In the genomic region with DNA sequence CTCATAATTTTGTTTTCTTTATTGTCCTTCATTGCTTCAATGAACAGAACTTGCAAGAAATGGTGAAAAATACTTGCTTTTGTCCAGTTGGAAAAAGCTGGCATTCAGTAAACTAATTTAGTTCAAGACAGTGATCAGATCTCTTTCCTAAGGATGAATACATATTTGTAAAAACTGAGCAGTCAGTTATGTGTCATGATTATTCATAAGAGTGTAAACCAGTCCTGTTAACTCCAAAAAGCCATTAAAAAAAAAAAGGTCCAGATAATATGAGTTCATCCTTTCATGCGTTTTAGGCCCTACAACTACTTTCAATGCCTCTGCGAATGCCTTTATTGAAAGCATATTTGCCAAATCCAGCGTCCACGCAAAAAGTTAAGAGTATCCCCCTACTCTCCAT, we compare ENCODE assay signal across 8 cellular contexts. TPM values are rescaled to one million over a fixed set of nuclear protein-coding genes. Genes with fewer than 3 reads are reported as not detected.
DNase-seq lines count a peak whose midpoint lies in the region; ATAC-seq and TF ChIP-seq lines count a peak whose summit lies in the region.

No MANE protein-coding gene starts in this region.

- H3K36me3 ChIP-seq in lung (ENCODE audit: control insufficient read depth in 2 of 2, insufficient read depth in 2 of 2, low read length in 2 of 2) = peaks cover 2 to 6% of the 10 kb centered on the region in 2 donors

- H3K27me3 ChIP-seq in AG04450 (ENCODE audit: control insufficient read depth, insufficient read depth, low read length) (no peaks in the 10 kb centered on the region), lung (ENCODE audit: control insufficient read depth, insufficient read depth) (no peaks in the 10 kb centered on the region)

- ATAC-seq in HG02938 (IDR thresholded peaks at IDR 0.05; ENCODE audit: unreplicated experiment) (peak; percentile 2), lung (ENCODE audit: insufficient read depth, low FRiP score) (no peak), HG03460 (IDR thresholded peaks at IDR 0.05; ENCODE audit: unreplicated experiment) (no peak)

- in situ Hi-C loops in astrocyte of the spinal cord (cut with HindIII; ENCODE audit: low sequenced_read_pairs) = no loop called here

- peaks cover 2 to 4% of the 10 kb centered on the region in 2 donors for H3K4me1 ChIP-seq in lung (ENCODE audit: control insufficient read depth in 2 of 2, insufficient read depth in 2 of 2, low read length in 2 of 2)

- TF ChIP-seq CTCF in AG04450 (IDR thresholded peaks at IDR 0.05; ENCODE audit: low read depth, low read length) = no peak
- no peak for TF ChIP-seq CTCF in astrocyte of the spinal cord (IDR thresholded peaks at IDR 0.05; ENCODE audit: low read depth, low read length)
- TF ChIP-seq CTCF in lung (IDR thresholded peaks at IDR 0.05; ENCODE audit: control extremely low read depth, extremely low read depth) = no peak

- POLR2A ChIA-PET in AG04450 (lab: Yijun Ruan, JAX) = no interaction called here

- H3K27ac ChIP-seq in AG04450 (ENCODE audit: low read depth, low read length) = peak overlapping the region; percentile 82
- H3K27ac ChIP-seq in lung (ENCODE audit: low read depth in 1 of 2, low read length in 1 of 2) = peak overlapping the region; percentile 71 to 91

- CTCF ChIA-PET in AG04450 (lab: Charles Lee) = interaction anchor here (4.9 kb wide), 1 partner anchor 126 kb away, joined by 62 read pairs; a partner anchor contains a TSS

- no peaks in the 10 kb centered on the region; the same call in 1 of the 2 replicates for H3K9me3 ChIP-seq in AG04450 (ENCODE audit: control insufficient read depth, insufficient read depth, low read length)
- no peaks in the 10 kb centered on the region for H3K9me3 ChIP-seq in lung (ENCODE audit: control insufficient read depth in 2 of 2, insufficient read depth in 1 of 2, low read length in 1 of 2)

- no peak for DNase-seq in AG04450 (ENCODE audit: low read depth, low spot score)
- DNase-seq in astrocyte of the spinal cord (ENCODE audit: low read depth, low spot score) = peak; percentile 29
- DNase-seq in lung (ENCODE audit: low spot score) = no peak
- no peak for DNase-seq in putamen (ENCODE audit: low spot score)
- no peak for DNase-seq in stimulated activated CD4-positive, alpha-beta T cell treated with anti-CD3 and anti-CD28 coated beads, Interleukin-4, amount 100 ng/mL, for 4 hours
- DNase-seq in cortex of kidney (lab: John Stamatoyannopoulos, UW) = no peak

- H3K4me3 ChIP-seq in AG04450 (ENCODE audit: low read depth, low read length) (peak overlapping the region; percentile 94), astrocyte of the spinal cord (ENCODE audit: low read depth, low read length) (peak overlapping the region; percentile 70), lung (peak overlapping the region; percentile 95)

- WGBS in lung, 2 donors = 0 to 2% methylated on average over 4 of the region's 4 CpGs

RNA-seq across cellular contexts. Expression of a gene that starts 0.6 kb away (rescaled TPM):
- polyA plus RNA-seq in AG04450 (2011; rRNA removed) = 116 and 155 TPM in 2 replicates
- 137 and 156 TPM in 2 replicates for polyA minus RNA-seq in AG04450 (2011; rRNA and poly(A)+ RNA removed)
- total RNA-seq in lung = 10 to 100 TPM; 42.6 to 57.9 TPM
- polyA plus RNA-seq in lung = 10 to 100 TPM; 10.0 to 18.0 TPM

RNA-seq across cellular contexts. Expression of a gene that starts 0.7 kb away (rescaled TPM):
- 6.5 and 8.3 TPM in 2 replicates for polyA plus RNA-seq in AG04450 (2011; rRNA removed)
- polyA minus RNA-seq in AG04450 (2011; rRNA and poly(A)+ RNA removed) = 3.8 and 4.7 TPM in 2 replicates
- total RNA-seq in lung = 1 to 10 TPM; 2.8 to 3.6 TPM
- 1 to 10 TPM; 1.8 to 2.5 TPM for polyA plus RNA-seq in lung
